Comparison of ENCODE assay signal across 1 cellular context in genomic region chr2:121372756-121373353, GRCh38.
A peak's percentile ranks its signal among the peaks of the same experiment; 100 is the strongest.
TF ChIP-seq lines count a peak whose summit lies in the region.

No MANE protein-coding gene starts in this region.

TF ChIP-seq in GM12878, 131 proteins besides CTCF, POLR2A, EP300 and RAD21 (continued from another document):
- TF ChIP-seq USF1 (IDR thresholded peaks at IDR 0.05; ENCODE audit: borderline replicate concordance, extremely low read length, insufficient read depth, low read depth, low read length) = no peak
- peak; percentile 68 for TF ChIP-seq ZNF592 (IDR thresholded peaks at IDR 0.05)
- TF ChIP-seq EGR1 (IDR thresholded peaks at IDR 0.05; ENCODE audit: borderline replicate concordance in 1 of 2, low read depth in 2 of 2, low read length in 2 of 2) = no peak
- no peak for TF ChIP-seq RFX5 (IDR thresholded peaks at IDR 0.05; ENCODE audit: low read depth, low read length)
- TF ChIP-seq PML (IDR thresholded peaks at IDR 0.05; ENCODE audit: low read length) = no peak
- no peak for TF ChIP-seq FOXM1 (IDR thresholded peaks at IDR 0.05; ENCODE audit: low read depth, low read length)
- no peak for TF ChIP-seq POU2F2 (IDR thresholded peaks at IDR 0.05; ENCODE audit: borderline replicate concordance, low read depth, low read length)
- TF ChIP-seq IKZF1 (conservative IDR thresholded peaks at IDR 0.05) = no peak; the same call in 1 of the 2 replicates
- no peak for TF ChIP-seq TARDBP (IDR thresholded peaks at IDR 0.05; ENCODE audit: borderline replicate concordance)
- no peak for TF ChIP-seq TAF1 (IDR thresholded peaks at IDR 0.05; ENCODE audit: borderline replicate concordance, low read depth, low read length)
- TF ChIP-seq FOS (IDR thresholded peaks at IDR 0.05; ENCODE audit: borderline replicate concordance, extremely low read depth, insufficient read length) = no peak
- TF ChIP-seq NFYA (IDR thresholded peaks at IDR 0.05; ENCODE audit: borderline replicate concordance, low read depth, low read length) = no peak
- peak; percentile 56; the same call in 1 of the 2 replicates for TF ChIP-seq HDGF (IDR thresholded peaks at IDR 0.05)
- TF ChIP-seq HDAC2 (IDR thresholded peaks at IDR 0.05) = no peak
- TF ChIP-seq BACH1 (IDR thresholded peaks at IDR 0.05; ENCODE audit: borderline replicate concordance) = no peak; the same call in 1 of the 2 replicates
- peak; percentile 50; the same call in 1 of the 2 replicates for TF ChIP-seq ATF2 (IDR thresholded peaks at IDR 0.05; ENCODE audit: low read length)
- TF ChIP-seq STAT3 (IDR thresholded peaks at IDR 0.05; ENCODE audit: low read depth, low read length) = no peak
- no peak for TF ChIP-seq TBL1XR1 (IDR thresholded peaks at IDR 0.05; ENCODE audit: low read depth, low read length)
- TF ChIP-seq POLR2AphosphoS5 (IDR thresholded peaks at IDR 0.05; ENCODE audit: low read length) = no peak
- no peak for TF ChIP-seq PAX5 (IDR thresholded peaks at IDR 0.05; ENCODE audit: borderline replicate concordance, low read depth, low read length)
- TF ChIP-seq PRDM15 (CRISPR knock-in tag; IDR thresholded peaks at IDR 0.05) = no peak
- TF ChIP-seq E2F8 (IDR thresholded peaks at IDR 0.05; ENCODE audit: low read depth, partially characterized antibody) = no peak
- TF ChIP-seq ZZZ3 (IDR thresholded peaks at IDR 0.05; ENCODE audit: control insufficient read depth, insufficient read length, low read depth) = no peak
- TF ChIP-seq TCF7 (IDR thresholded peaks at IDR 0.05; ENCODE audit: borderline replicate concordance) = no peak
- no peak for TF ChIP-seq MLLT1 (IDR thresholded peaks at IDR 0.05)
- TF ChIP-seq CBX3 (IDR thresholded peaks at IDR 0.05; ENCODE audit: borderline replicate concordance, low read depth) = no peak
- TF ChIP-seq ETV6 (conservative IDR thresholded peaks at IDR 0.05 in 1 of 2, IDR thresholded peaks at IDR 0.05 in 1 of 2; ENCODE audit: borderline replicate concordance in 1 of 2, low read depth in 1 of 2) = no peak
- no peak for TF ChIP-seq IRF4 (IDR thresholded peaks at IDR 0.05; ENCODE audit: low read depth, low read length)
- TF ChIP-seq SPI1 (IDR thresholded peaks at IDR 0.05; ENCODE audit: borderline replicate concordance, insufficient read depth, low read depth, low read length) = peak; percentile 64; the same call in 1 of the 2 replicates
- TF ChIP-seq ATF3 (IDR thresholded peaks at IDR 0.05; ENCODE audit: borderline replicate concordance, extremely low read depth, low read depth, low read length) = no peak
- TF ChIP-seq HCFC1 (IDR thresholded peaks at IDR 0.05; ENCODE audit: low read length) = no peak
- TF ChIP-seq RBBP5 (conservative IDR thresholded peaks at IDR 0.05) = no peak
- TF ChIP-seq DPF2 (IDR thresholded peaks at IDR 0.05) = no peak
- TF ChIP-seq IRF5 (IDR thresholded peaks at IDR 0.05; ENCODE audit: borderline replicate concordance) = no peak
- TF ChIP-seq SMC3 (IDR thresholded peaks at IDR 0.05; ENCODE audit: borderline replicate concordance, low read length) = no peak
- TF ChIP-seq RELA (IDR thresholded peaks at IDR 0.05; ENCODE audit: borderline replicate concordance, partially characterized antibody) = peak; percentile 17
- no peak for TF ChIP-seq ZSCAN29 (IDR thresholded peaks at IDR 0.05)
- TF ChIP-seq ZNF687 (IDR thresholded peaks at IDR 0.05) = peak; percentile 73; the same call in 1 of the 2 replicates
- no peak for TF ChIP-seq HDAC6 (IDR thresholded peaks at IDR 0.05; ENCODE audit: unreplicated experiment)
TF ChIP-seq in GM12878: peak in this region for 12.
